Comparison of ENCODE assay signal across 26 cellular contexts in the genomic region with DNA sequence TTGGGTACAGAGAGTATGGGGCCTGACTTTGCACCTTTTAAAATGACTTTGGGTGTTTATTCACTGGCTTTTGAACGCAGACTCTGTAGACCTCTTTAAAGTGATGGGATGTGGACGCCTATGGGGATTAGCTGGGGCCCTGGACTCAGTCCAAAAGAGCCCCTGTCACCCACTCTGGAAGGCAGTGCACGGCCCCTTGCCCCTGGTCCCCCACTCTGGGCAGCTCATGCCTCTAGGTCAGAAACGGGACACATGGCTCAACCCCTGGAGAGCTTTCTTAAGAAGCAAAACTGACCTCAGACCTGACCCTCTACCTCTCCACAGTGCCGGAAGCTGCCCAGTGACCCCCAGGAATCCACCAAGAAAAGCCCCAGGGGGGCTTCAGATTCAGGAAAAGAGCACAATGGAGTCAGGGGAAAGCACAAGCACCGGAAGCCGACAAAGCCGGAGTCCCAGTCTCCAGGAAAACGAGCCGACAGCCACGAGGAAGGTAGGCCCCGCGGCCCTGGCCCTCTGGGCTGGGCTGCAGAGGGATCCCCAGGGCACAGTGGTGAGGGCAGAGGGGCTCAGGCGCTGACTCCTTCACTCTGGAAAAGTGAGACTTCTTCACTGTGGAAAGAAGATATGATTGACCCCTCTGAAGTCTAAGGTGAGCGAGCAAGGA.
"Had no signal": no experiment of that assay in that cellular context is flagged by ENCODE, and none has a peak within 500 bp of the region (broad histone marks: within the 10 kb centered on the region; RNA-seq: fewer than 3 reads in every experiment).

No MANE protein-coding gene starts in this region.

- DNase-seq: effector CD8-positive, alpha-beta T cell; effector memory CD8-positive, alpha-beta T cell; endodermal cell; foreskin keratinocyte; heart left ventricle; hypothalamus; immature natural killer cell; islet precursor cell; kidney; kidney glomerular epithelial cell; left colon; left ventricle myocardium superior; lower lobe of right lung; mesenchymal stem cell; mucosa of descending colon; naive B cell had no signal

- H2AFZ ChIP-seq: hepatocyte had no signal

- H3K79me2 ChIP-seq: hepatocyte had no signal

- H3K27ac Mint-ChIP-seq: endodermal cell, immature natural killer cell, mesothelial cell of epicardium, naive B cell had no signal

- H3K27ac ChIP-seq: coronary artery, esophagus muscularis mucosa, foreskin keratinocyte, gastroesophageal sphincter, hepatocyte, lower lobe of right lung had no signal

- H3K27me3 Mint-ChIP-seq: effector memory CD8-positive, alpha-beta T cell; naive B cell had no signal

- H3K4me1 ChIP-seq: foreskin keratinocyte, lower lobe of right lung had no signal

- FAIRE-seq: colon, endometrium, endothelial cell of umbilical vein, frontal cortex, kidney had no signal

- H3K4me3 ChIP-seq: coronary artery, esophagus muscularis mucosa, gastroesophageal sphincter, heart left ventricle, hepatocyte, lower lobe of right lung, mucosa of descending colon had no signal

- H3K4me2 ChIP-seq: hepatocyte had no signal

- H3K9me3 ChIP-seq: esophagus muscularis mucosa, gastroesophageal sphincter, heart left ventricle, lower lobe of right lung, mucosa of descending colon had no signal

- H3K27me3 ChIP-seq: esophagus muscularis mucosa, foreskin keratinocyte, gastroesophageal sphincter, heart left ventricle, hepatocyte had no signal

- H3K9me3 Mint-ChIP-seq: effector memory CD8-positive, alpha-beta T cell; immature natural killer cell; mesothelial cell of epicardium had no signal

- ATAC-seq: effector memory CD8-positive, alpha-beta T cell; foreskin keratinocyte; gastroesophageal sphincter; heart left ventricle; left colon; left lobe of liver; left ventricle myocardium superior; lower lobe of right lung; mucosa of descending colon had no signal

- H3K36me3 Mint-ChIP-seq: immature natural killer cell had no signal

- H3K4me3 Mint-ChIP-seq: effector memory CD8-positive, alpha-beta T cell; endodermal cell; immature natural killer cell; mesothelial cell of epicardium; naive B cell had no signal
